18 cellular contexts compared by ENCODE assay signal in genomic region chr19:42542791-42543190, GRCh38. TPM values are rescaled to one million over a fixed set of nuclear protein-coding genes. Genes with fewer than 3 reads are reported as not detected.
"Had no signal": no experiment of that assay in that cellular context is flagged by ENCODE, and none has a peak within 500 bp of the region (broad histone marks: within the 10 kb centered on the region; RNA-seq: fewer than 3 reads in every experiment).

No MANE protein-coding gene starts in this region.

- H3K27ac Mint-ChIP-seq: activated CD4-positive, alpha-beta T cell treated with anti-CD3 and anti-CD28 coated beads, Interleukin-2, amount 10 ng/mL, durations not matched to agents 7 days and 5 days; activated T-cell treated with anti-CD3 and anti-CD28 coated beads, Interleukin-2, amount 50 U/mL, for 72 hours; stimulated activated naive CD8-positive, alpha-beta T cell treated with anti-CD3 and anti-CD28 coated beads, Interleukin-15, Interleukin-2, amounts not matched to agents 100 ng/mL and 50 ng/mL, for 24 hours; T-helper 2 cell treated with Interferon-gamma antibody and Interleukin-4, amounts not matched to agents 5 μg/mL and 100 μg/mL, for 36 hours; type B pancreatic cell had no signal

- H3K4me1 Mint-ChIP-seq: activated CD4-positive, alpha-beta T cell treated with anti-CD3 and anti-CD28 coated beads, Interleukin-2, amount 10 ng/mL, durations not matched to agents 7 days and 5 days had no signal

- H3K9me3 Mint-ChIP-seq: activated CD4-positive, alpha-beta T cell treated with anti-CD3 and anti-CD28 coated beads, Interleukin-2, amount 10 ng/mL, durations not matched to agents 7 days and 5 days; activated T-cell treated with anti-CD3 and anti-CD28 coated beads, Interleukin-2, amount 50 U/mL, for 72 hours; stimulated activated naive CD8-positive, alpha-beta T cell treated with anti-CD3 and anti-CD28 coated beads, Interleukin-15, Interleukin-2, amounts not matched to agents 100 ng/mL and 50 ng/mL, for 24 hours; T-helper 2 cell treated with Interferon-gamma antibody and Interleukin-4, amounts not matched to agents 5 μg/mL and 100 μg/mL, for 36 hours; type B pancreatic cell had no signal

- ATAC-seq: activated T-cell treated with anti-CD3 and anti-CD28 coated beads, Interleukin-2, amount 50 U/mL, for 72 hours; esophagus mucosa; lower lobe of right lung; sciatic nerve had no signal

- H3K9me3 ChIP-seq: lower lobe of right lung had no signal

- H3K27me3 ChIP-seq: dorsolateral prefrontal cortex had no signal

- H3K36me3 Mint-ChIP-seq: type B pancreatic cell had no signal

- H3K36me3 ChIP-seq: lower lobe of right lung had no signal

- H3K4me3 Mint-ChIP-seq: activated CD4-positive, alpha-beta T cell treated with anti-CD3 and anti-CD28 coated beads, Interleukin-2, amount 10 ng/mL, durations not matched to agents 7 days and 5 days; activated T-cell treated with anti-CD3 and anti-CD28 coated beads, Interleukin-2, amount 50 U/mL, for 72 hours; neural crest cell; stimulated activated naive CD8-positive, alpha-beta T cell treated with anti-CD3 and anti-CD28 coated beads, Interleukin-15, Interleukin-2, amounts not matched to agents 100 ng/mL and 50 ng/mL, for 24 hours; T-helper 2 cell treated with Interferon-gamma antibody and Interleukin-4, amounts not matched to agents 5 μg/mL and 100 μg/mL, for 36 hours; type B pancreatic cell had no signal

- FAIRE-seq: astrocyte, endometrium had no signal

- H3K4me1 ChIP-seq: lower lobe of right lung had no signal

- H3K4me3 ChIP-seq: dorsolateral prefrontal cortex, lower lobe of right lung had no signal

- DNase-seq: activated CD4-positive, alpha-beta T cell treated with anti-CD3 and anti-CD28 coated beads, Interleukin-2, amount 10 ng/mL, durations not matched to agents 7 days and 5 days; activated CD8-positive, alpha-beta memory T cell treated with anti-CD3 and anti-CD28 coated beads, Interleukin-2, amount 50 U/mL, for 48 hours; activated T-cell treated with anti-CD3 and anti-CD28 coated beads, Interleukin-2, amount 50 U/mL, for 72 hours; lower lobe of right lung; midbrain had no signal

- H3K27ac ChIP-seq: dorsolateral prefrontal cortex, lower lobe of right lung had no signal

- H3K27me3 Mint-ChIP-seq: stimulated activated naive CD8-positive, alpha-beta T cell treated with anti-CD3 and anti-CD28 coated beads, Interleukin-15, Interleukin-2, amounts not matched to agents 100 ng/mL and 50 ng/mL, for 24 hours; type B pancreatic cell had no signal

RNA-seq across cellular contexts. Expression of gene CEACAM1, which starts 14.5 kb away (rescaled TPM):
- total RNA-seq: neural crest cell, osteocyte, temporal lobe had no signal

RNA-seq across cellular contexts. Expression of gene CEACAM8, which starts 51.9 kb away (rescaled TPM):
- total RNA-seq: activated CD4-positive, alpha-beta T cell treated with anti-CD3 and anti-CD28 coated beads, Interleukin-2, amount 10 ng/mL, durations not matched to agents 7 days and 5 days; activated T-cell treated with anti-CD3 and anti-CD28 coated beads, Interleukin-2, amount 50 U/mL, for 72 hours; astrocyte; esophagus mucosa; fibroblast of villous mesenchyme; neural crest cell; osteocyte; pulmonary artery endothelial cell had no signal
